8 cellular contexts compared by ENCODE assay signal in the genomic region with DNA sequence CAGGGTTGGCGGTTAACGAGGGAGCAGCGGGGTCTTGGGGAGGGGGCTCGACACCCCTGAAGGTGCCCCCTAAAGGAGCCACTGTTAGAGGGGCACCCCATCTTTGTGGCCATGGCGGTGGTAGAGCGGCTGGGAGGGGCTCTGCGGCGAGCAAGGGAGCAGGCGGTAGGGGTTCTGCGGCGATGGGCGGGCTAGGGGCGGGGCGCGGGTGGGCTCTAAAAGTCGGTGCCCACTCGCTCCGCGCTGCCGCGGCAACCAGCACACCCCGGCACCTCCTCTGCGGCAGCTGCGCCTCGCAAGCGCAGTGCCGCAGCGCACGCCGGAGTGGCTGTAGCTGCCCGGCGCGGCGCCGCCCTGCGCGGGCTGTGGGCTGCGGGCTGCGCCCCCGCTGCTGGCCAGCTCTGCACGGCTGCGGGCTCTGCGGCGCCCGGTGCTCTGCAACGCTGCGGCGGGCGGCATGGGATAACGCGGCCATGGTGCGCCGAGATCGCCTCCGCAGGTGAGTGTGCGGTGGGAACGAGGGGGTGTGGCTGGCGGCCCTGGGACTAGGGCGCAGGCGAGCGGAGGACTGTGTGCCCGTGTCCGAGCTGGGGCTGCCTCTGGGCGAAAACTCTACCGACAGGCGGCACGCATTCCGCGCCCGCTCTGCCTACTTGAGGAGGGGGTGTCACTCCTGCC. TPM values are rescaled to one million over a fixed set of nuclear protein-coding genes. Genes with fewer than 3 reads are reported as not detected.
DNase-seq lines count a peak whose midpoint lies in the region; ATAC-seq and TF ChIP-seq lines count a peak whose summit lies in the region.

A gene with protein sequence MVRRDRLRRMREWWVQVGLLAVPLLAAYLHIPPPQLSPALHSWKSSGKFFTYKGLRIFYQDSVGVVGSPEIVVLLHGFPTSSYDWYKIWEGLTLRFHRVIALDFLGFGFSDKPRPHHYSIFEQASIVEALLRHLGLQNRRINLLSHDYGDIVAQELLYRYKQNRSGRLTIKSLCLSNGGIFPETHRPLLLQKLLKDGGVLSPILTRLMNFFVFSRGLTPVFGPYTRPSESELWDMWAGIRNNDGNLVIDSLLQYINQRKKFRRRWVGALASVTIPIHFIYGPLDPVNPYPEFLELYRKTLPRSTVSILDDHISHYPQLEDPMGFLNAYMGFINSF (plus strand): TSS at position 245 of the 678 bp plus-strand sequence. CDS start 229 bp downstream, at position 474.

- H3K4me3 Mint-ChIP-seq in CD4-positive, CD25-positive, alpha-beta regulatory T cell: peak within 1 kb of the TSS; percentile 30 to 69 (median 48)
- H3K4me3 Mint-ChIP-seq in immature natural killer cell: peak within 1 kb of the TSS; percentile 38 to 79 (median 67)

- peaks cover 19% of the 10 kb centered on the region for H3K4me1 ChIP-seq in CD4-positive, CD25-positive, alpha-beta regulatory T cell (ENCODE audit: control insufficient read depth, insufficient read depth, low read length, poor library complexity, severe bottlenecking)
- peaks cover 20% of the 10 kb centered on the region for H3K4me1 ChIP-seq in HUES64 (ENCODE audit: insufficient read depth, low read length)
- H3K4me1 ChIP-seq in smooth muscle cell (ENCODE audit: low read depth): peaks cover 28% of the 10 kb centered on the region

- H3K4me1 Mint-ChIP-seq in CD4-positive, CD25-positive, alpha-beta regulatory T cell: peaks cover 0 to 18% (median 2%) of the 10 kb centered on the region in 4 donors
- peaks cover 19 to 20% of the 10 kb centered on the region in 2 donors for H3K4me1 Mint-ChIP-seq in immature natural killer cell

- in situ Hi-C loops in astrocyte of the spinal cord (cut with HindIII; ENCODE audit: low sequenced_read_pairs): no loop called here

- peaks cover 48% of the 10 kb centered on the region for H3K79me2 ChIP-seq in smooth muscle cell (ENCODE audit: low read depth)

- no peaks in the 10 kb centered on the region for H3K36me3 ChIP-seq in CD4-positive, CD25-positive, alpha-beta regulatory T cell (ENCODE audit: control insufficient read depth, insufficient read depth, low read length)
- H3K36me3 ChIP-seq in HUES64 (ENCODE audit: insufficient read depth, low read length): peaks cover 20% of the 10 kb centered on the region
- no peaks in the 10 kb centered on the region for H3K36me3 ChIP-seq in smooth muscle cell (ENCODE audit: low read depth)

- H3F3A ChIP-seq in smooth muscle cell (ENCODE audit: low read depth): peaks cover 17% of the 10 kb centered on the region

- H3K27me3 ChIP-seq in CD4-positive, CD25-positive, alpha-beta regulatory T cell (ENCODE audit: control insufficient read depth, insufficient read depth, low read length): peaks cover 13% of the 10 kb centered on the region
- H3K27me3 ChIP-seq in HUES64 (ENCODE audit: insufficient read depth, low read length) (peaks cover 23% of the 10 kb centered on the region), smooth muscle cell (ENCODE audit: low read depth) (no peaks in the 10 kb centered on the region)

- peak within 1 kb of the TSS in 1 of 3 donors; percentile 50 for H3K27ac Mint-ChIP-seq in CD4-positive, CD25-positive, alpha-beta regulatory T cell
- no peak within 1 kb of the TSS for H3K27ac Mint-ChIP-seq in immature natural killer cell

- no peaks in the 10 kb centered on the region for H3K9me3 ChIP-seq in CD4-positive, CD25-positive, alpha-beta regulatory T cell (ENCODE audit: control insufficient read depth in 2 of 2, low read length in 2 of 2)
- H3K9me3 ChIP-seq in HUES64 (ENCODE audit: insufficient read depth, low read depth, low read length) (peaks cover 7% of the 10 kb centered on the region; the same call in 1 of the 2 replicates), smooth muscle cell (replicated peaks; ENCODE audit: low read depth) (no peaks in the 10 kb centered on the region)

- DNase-seq in CD4-positive, CD25-positive, alpha-beta regulatory T cell: no peak
- DNase-seq in astrocyte of the spinal cord (ENCODE audit: low read depth, low spot score): peak; percentile 35
- DNase-seq in immature natural killer cell: no peak
- DNase-seq in smooth muscle cell (lab: John Stamatoyannopoulos, UW; ENCODE audit: unreplicated experiment): no peak

- H4K20me1 ChIP-seq in smooth muscle cell (ENCODE audit: low read depth): peaks cover 46% of the 10 kb centered on the region

- H3K9ac ChIP-seq in HUES64 (ENCODE audit: low read depth, low read length): peak within 1 kb of the TSS; percentile 74
- H3K9ac ChIP-seq in smooth muscle cell (ENCODE audit: low read depth): peak within 1 kb of the TSS; percentile 44

- H3K27ac ChIP-seq in CD4-positive, CD25-positive, alpha-beta regulatory T cell (ENCODE audit: insufficient read depth, low read length, poor library complexity, severe bottlenecking): no peak within 1 kb of the TSS
- H3K27ac ChIP-seq in HUES64 (ENCODE audit: low read depth, low read length) (peak within 1 kb of the TSS; percentile 52; the same call in 1 of the 2 replicates), smooth muscle cell (ENCODE audit: low read depth) (peak within 1 kb of the TSS; percentile 92)

- H3K4me2 ChIP-seq in smooth muscle cell: peak within 1 kb of the TSS; percentile 82

- TF ChIP-seq CTCF in astrocyte of the spinal cord (IDR thresholded peaks at IDR 0.05; ENCODE audit: low read depth, low read length) (no peak), smooth muscle cell (IDR thresholded peaks at IDR 0.05; ENCODE audit: borderline replicate concordance, insufficient read depth, poor library complexity, severe bottlenecking) (no peak)

- 58% methylated on average over 70 of the region's 70 CpGs for WGBS in HUES64
- 39% methylated on average over 62 of the region's 70 CpGs for WGBS in smooth muscle cell (ENCODE audit: low lambda C conversion rate)

- peaks cover 75% of the 10 kb centered on the region for H3K27me3 Mint-ChIP-seq in CD4-positive, CD25-positive, alpha-beta regulatory T cell
- peaks cover 4 to 38% (median 14%) of the 10 kb centered on the region in 3 donors for H3K27me3 Mint-ChIP-seq in immature natural killer cell (ENCODE audit: low read depth in 3 of 3)

- H2AFZ ChIP-seq in smooth muscle cell (ENCODE audit: low read depth): no peak within 1 kb of the TSS

- peaks cover 0 to 2% (median 0%) of the 10 kb centered on the region in 7 donors for H3K9me3 Mint-ChIP-seq in CD4-positive, CD25-positive, alpha-beta regulatory T cell
- no peaks in the 10 kb centered on the region for H3K9me3 Mint-ChIP-seq in immature natural killer cell

- ATAC-seq in CD4-positive, CD25-positive, alpha-beta regulatory T cell (ENCODE audit: low read depth in 2 of 2): no peak
- ATAC-seq in HG02970 (IDR thresholded peaks at IDR 0.05; ENCODE audit: low FRiP score, unreplicated experiment) (no peak), GM21423 (IDR thresholded peaks at IDR 0.05; ENCODE audit: unreplicated experiment) (no peak), GM21717 (IDR thresholded peaks at IDR 0.05; ENCODE audit: unreplicated experiment) (no peak)

- no peak within 1 kb of the TSS for H3K4me3 ChIP-seq in CD4-positive, CD25-positive, alpha-beta regulatory T cell (ENCODE audit: low read depth, low read length)
- peak within 1 kb of the TSS; percentile 69 for H3K4me3 ChIP-seq in HUES64 (ENCODE audit: low read length)
- peak within 1 kb of the TSS; percentile 68 for H3K4me3 ChIP-seq in astrocyte of the spinal cord (ENCODE audit: low read depth, low read length)
- H3K4me3 ChIP-seq in smooth muscle cell: peak within 1 kb of the TSS; percentile 64

- H3K36me3 Mint-ChIP-seq in CD4-positive, CD25-positive, alpha-beta regulatory T cell: no peaks in the 10 kb centered on the region
- no peaks in the 10 kb centered on the region for H3K36me3 Mint-ChIP-seq in immature natural killer cell

RNA-seq across cellular contexts. Expression of the gene that starts here (rescaled TPM):
- total RNA-seq in CD4-positive, CD25-positive, alpha-beta regulatory T cell: 3.8 TPM
- polyA plus RNA-seq in CD4-positive, CD25-positive, alpha-beta regulatory T cell: 1 to 10 TPM; 1.8 to 3.1 (median 2.2) TPM
- 150 TPM for polyA plus RNA-seq in HUES64 (2013, experiment 1 of 2)
- 169 TPM for polyA plus RNA-seq in HUES64 (2013, experiment 2 of 2)
- polyA plus RNA-seq in immature natural killer cell (10 to 100 TPM in 1 of 3 donors, 1 to 10 TPM in 1, under 1 TPM in 1; 0.53 to 12.9 (median 3.0) TPM), smooth muscle cell (1,158 and 1,655 TPM in 2 replicates)
- 1,229 and 1,648 TPM in 2 replicates for total RNA-seq in smooth muscle cell

Comparison
In these comparisons a context has a peak if more than half of its experiments do, and no peak if none do; other contexts are left out.
1. RNA of the gene that starts here (total RNA-seq): 1,229 to 1,648 TPM in smooth muscle cell; 3.8 TPM in CD4-positive, CD25-positive, alpha-beta regulatory T cell (single experiment); every median in the first group is over 100 times any median in the second.
2. RNA of the gene that starts here (polyA plus RNA-seq): 1,158 to 1,655 TPM in smooth muscle cell; 0.53 to 12.9 TPM in immature natural killer cell and 1.8 to 3.1 TPM in CD4-positive, CD25-positive, alpha-beta regulatory T cell; every median in the first group is over 10 times any median in the second.